ENCODE assay signal across 19 cellular contexts in the genomic region with DNA sequence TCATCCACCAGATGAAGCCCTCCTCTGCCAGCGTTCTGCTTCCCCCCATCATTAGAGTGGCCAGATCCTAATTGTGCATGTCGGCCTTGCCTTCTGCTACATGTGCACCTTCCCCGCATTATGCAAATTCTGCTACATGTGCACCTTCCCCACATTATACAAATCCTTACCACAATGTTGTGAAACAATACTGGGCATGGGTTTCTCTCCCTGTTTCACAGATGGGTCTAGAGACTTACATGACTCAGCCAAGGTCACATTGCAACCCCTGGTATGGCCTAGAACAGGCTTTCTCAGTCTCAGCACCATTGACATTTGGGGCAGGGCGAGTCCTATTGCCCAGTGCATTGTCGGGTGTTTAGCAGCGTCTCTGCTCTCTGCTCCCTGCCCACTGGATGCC. TPM values are rescaled to one million over a fixed set of nuclear protein-coding genes. Genes with fewer than 3 reads are reported as not detected.
A peak's percentile ranks its signal among the peaks of the same experiment; 100 is the strongest.
DNase-seq lines count a peak whose midpoint lies in the region; ATAC-seq and TF ChIP-seq lines count a peak whose summit lies in the region.
"Had no signal": no experiment of that assay in that cellular context is flagged by ENCODE, and none has a peak within 500 bp of the region (broad histone marks: within the 10 kb centered on the region; RNA-seq: fewer than 3 reads in every experiment).

No MANE protein-coding gene starts in this region.

- H2AK5ac ChIP-seq in IMR-90 (ENCODE audit: low read depth, low read length): no peak overlapping the region

- H3K14ac ChIP-seq in IMR-90 (replicated peaks; ENCODE audit: low read depth, low read length): no peak overlapping the region

- H3K9me3 Mint-ChIP-seq in progenitor cell of endocrine pancreas (ENCODE audit: low read depth): peaks cover 10% of the 10 kb centered on the region
- H3K9me3 Mint-ChIP-seq: CD8-positive, alpha-beta T cell; neural crest cell; T-cell had no signal

- H3K27ac Mint-ChIP-seq in progenitor cell of endocrine pancreas: no peak overlapping the region
- H3K27ac Mint-ChIP-seq: CD8-positive, alpha-beta T cell; T-cell had no signal

- H2BK120ac ChIP-seq in IMR-90 (ENCODE audit: low read depth, low read length): no peak overlapping the region

- H3K4me3 ChIP-seq in AG09309 (ENCODE audit: control insufficient read depth, low read depth, low read length): no peak overlapping the region
- H3K4me3 ChIP-seq in IMR-90 (ENCODE audit: insufficient read depth, low read depth, low read length): no peak overlapping the region
- no peak overlapping the region for H3K4me3 ChIP-seq in fibroblast of mammary gland (ENCODE audit: control insufficient read depth, low read depth, low read length)
- no peak overlapping the region for H3K4me3 ChIP-seq in WERI-Rb-1 (ENCODE audit: low read depth, low read length)
- H3K4me3 ChIP-seq: Peyer's patch, right atrium auricular region had no signal

- no peak overlapping the region for H3K23ac ChIP-seq in IMR-90 (ENCODE audit: low read depth, low read length)

- no peak overlapping the region for H4K91ac ChIP-seq in IMR-90 (ENCODE audit: insufficient read depth, low read depth, low read length)

- H4K20me1 ChIP-seq in IMR-90 (ENCODE audit: insufficient read depth, low read length): no peaks in the 10 kb centered on the region

- H4K8ac ChIP-seq in IMR-90 (ENCODE audit: low read depth in 2 of 2, low read length in 2 of 2): no peak overlapping the region

- no peak overlapping the region for H2AFZ ChIP-seq in IMR-90 (replicated peaks; ENCODE audit: low read length, poor library complexity)

- BruUV-seq in IMR-90 (replicated peaks; lab: Mats Ljungman, UMichigan): no TSS peak

- CTCF ChIA-PET in IMR-90 (lab: Yijun Ruan, JAX): no interaction called here

- no peak for ATAC-seq in IMR-90 (ENCODE audit: low read depth)
- ATAC-seq: CD8-positive, alpha-beta T cell; T-cell had no signal

- 0 out of 2 replicates have a peak, but pooled peaks cover 4% of the 10 kb centered on the region for H3K4me1 ChIP-seq in IMR-90 (ENCODE audit: control insufficient read depth, insufficient read depth, low read length)
- H3K4me1 ChIP-seq: Peyer's patch, right atrium auricular region had no signal

- H2BK20ac ChIP-seq in IMR-90 (ENCODE audit: low read depth, low read length): no peak overlapping the region

- H3K27me3 Mint-ChIP-seq in progenitor cell of endocrine pancreas: no peaks in the 10 kb centered on the region

- peak; percentile 48 for DNase-seq in AG09309 (ENCODE audit: low read depth)
- peak; percentile 54 for DNase-seq in IMR-90
- peak; percentile 25 for DNase-seq in RPMI8226
- DNase-seq in fibroblast of mammary gland (ENCODE audit: low read depth): peak; percentile 75
- no peak for DNase-seq in WERI-Rb-1
- no peak for DNase-seq in AG08395 (ENCODE audit: low spot score)
- DNase-seq in progenitor cell of endocrine pancreas (ENCODE audit: low spot score, unreplicated experiment): no peak
- no peak for DNase-seq in NCI-H1417 treated with DMSO at 0.1 percent for 48 hours (lab: John Stamatoyannopoulos, UW)
- DNase-seq: ACHN; amygdala; CD8-positive, alpha-beta T cell; DND-41; NCI-H187; NCI-H510A treated with DMSO at 0.1 percent for 48 hours; Peyer's patch; T-cell had no signal

- 87% methylated on average over 4 of the region's 6 CpGs; no CpG with 5 or more reads in 1 of the 2 experiments for WGBS in IMR-90 (ENCODE audit: extremely low coverage in 2 of 2, insufficient read length in 1 of 2), 2 experiments

- H3K9me1 ChIP-seq in IMR-90 (ENCODE audit: insufficient read depth, low read length): no peaks in the 10 kb centered on the region

- no peak overlapping the region for H2BK5ac ChIP-seq in IMR-90 (ENCODE audit: low read depth, low read length, poor library complexity, severe bottlenecking)

- intact Hi-C loops in IMR-90 (cut with micrococcal nuclease): no loop called here

- H3K4me1 Mint-ChIP-seq in progenitor cell of endocrine pancreas (ENCODE audit: low read depth): peaks cover 16% of the 10 kb centered on the region
- H3K4me1 Mint-ChIP-seq: T-cell had no signal

- H3K9ac ChIP-seq in IMR-90 (ENCODE audit: low read depth, low read length): no peak overlapping the region
- H3K9ac ChIP-seq: KMS-11 had no signal

- POLR2A ChIA-PET in IMR-90 (lab: Charles Lee; ENCODE audit: unreplicated experiment): no interaction called here

- H3K36me3 ChIP-seq in IMR-90 (ENCODE audit: control insufficient read depth, insufficient read depth, low read length) (no peaks in the 10 kb centered on the region), WERI-Rb-1 (no peaks in the 10 kb centered on the region)
- H3K36me3 ChIP-seq: Peyer's patch, right atrium auricular region had no signal

- H2BK15ac ChIP-seq in IMR-90 (ENCODE audit: low read depth, low read length): no peak overlapping the region

- no peak for TF ChIP-seq POLR2A in IMR-90 (IDR thresholded peaks at IDR 0.05; ENCODE audit: low read depth, low read length)

- H3K4me2 ChIP-seq in IMR-90 (ENCODE audit: low read depth, low read length): no peak overlapping the region
- H3K4me2 ChIP-seq: KMS-11 had no signal

- H3K27me3 ChIP-seq in IMR-90 (ENCODE audit: control insufficient read depth, insufficient read depth, low read length) (no peaks in the 10 kb centered on the region), WERI-Rb-1 (ENCODE audit: insufficient read depth, low read depth, severe bottlenecking) (no peaks in the 10 kb centered on the region)
- H3K27me3 ChIP-seq: Peyer's patch, right atrium auricular region had no signal

- TF ChIP-seq RAD21 in IMR-90 (IDR thresholded peaks at IDR 0.05; ENCODE audit: low read length): no peak

- no peak overlapping the region for H4K5ac ChIP-seq in IMR-90 (ENCODE audit: low read depth, low read length)

- H3K36me3 Mint-ChIP-seq in progenitor cell of endocrine pancreas (ENCODE audit: insufficient read depth): peaks cover 1% of the 10 kb centered on the region
- H3K36me3 Mint-ChIP-seq: CD8-positive, alpha-beta T cell; T-cell had no signal

- H3K4ac ChIP-seq in IMR-90 (ENCODE audit: low read depth, low read length): no peak overlapping the region

- no peak overlapping the region for H3K4me3 Mint-ChIP-seq in progenitor cell of endocrine pancreas (ENCODE audit: low read depth)
- H3K4me3 Mint-ChIP-seq: CD8-positive, alpha-beta T cell; neural crest cell; T-cell had no signal

- H3K79me1 ChIP-seq in IMR-90 (ENCODE audit: low read depth in 1 of 2, low read length in 2 of 2): no peaks in the 10 kb centered on the region

- H3K18ac ChIP-seq in IMR-90 (ENCODE audit: low read depth, low read length): no peak overlapping the region

- H3K27ac ChIP-seq in IMR-90 (ENCODE audit: insufficient read depth, low read length) (no peak overlapping the region), WERI-Rb-1 (no peak overlapping the region)
- H3K27ac ChIP-seq: KMS-11, Peyer's patch, right atrium auricular region had no signal

- in situ Hi-C loops in IMR-90 (cut with MboI; ENCODE audit: low sequenced_read_pairs): no loop called here

- dilution Hi-C loops in IMR-90 (cut with HindIII; ENCODE audit: low sequenced_read_pairs, unreplicated experiment): no loop called here

- TF ChIP-seq CTCF in AG09309 (IDR thresholded peaks at IDR 0.05; ENCODE audit: control insufficient read depth, insufficient read depth, low read depth, low read length, missing control alignments) (no peak), IMR-90 (conservative IDR thresholded peaks at IDR 0.05; ENCODE audit: low read depth, low read length) (no peak), fibroblast of mammary gland (conservative IDR thresholded peaks at IDR 0.05; ENCODE audit: control insufficient read depth, insufficient read depth, low read depth, low read length) (no peak), WERI-Rb-1 (IDR thresholded peaks at IDR 0.05; ENCODE audit: low read depth, low read length) (no peak), progenitor cell of endocrine pancreas (IDR thresholded peaks at IDR 0.05; ENCODE audit: unreplicated experiment) (no peak)

- H3K9me3 ChIP-seq in IMR-90 (ENCODE audit: control insufficient read depth, insufficient read depth, low read length) (peaks cover 4% of the 10 kb centered on the region), WERI-Rb-1 (ENCODE audit: severe bottlenecking) (peaks cover 7% of the 10 kb centered on the region)
- H3K9me3 ChIP-seq: Peyer's patch, right atrium auricular region had no signal

- H2AK9ac ChIP-seq in IMR-90 (replicated peaks; ENCODE audit: low read depth, low read length, poor library complexity): no peak overlapping the region

- no peak overlapping the region for H3K56ac ChIP-seq in IMR-90 (ENCODE audit: extremely low read depth, insufficient read depth, low read length)

TF ChIP-seq in IMR-90, 13 proteins besides CTCF, POLR2A, EP300 and RAD21:
- TF ChIP-seq RCOR1 (IDR thresholded peaks at IDR 0.05; ENCODE audit: insufficient replicate concordance, low read length) (no peak), CEBPB (IDR thresholded peaks at IDR 0.05; ENCODE audit: low read depth, low read length) (0 out of 2 replicates have a peak, but pooled peaks have one; percentile 13)

RNA-seq across cellular contexts. Expression of gene CELA2A, which starts 1.0 kb away (rescaled TPM):
- total RNA-seq in IMR-90 (2012; rRNA removed) (not detected in 2 replicates), progenitor cell of endocrine pancreas (not detected in 2 replicates)
- not detected in 2 replicates for polyA plus RNA-seq in IMR-90 (2012; rRNA removed)
- polyA plus RNA-seq in IMR-90 (2012; cell fraction: cytosol; rRNA removed): not detected in 2 replicates
- polyA plus RNA-seq in IMR-90 (2012; cell fraction: nucleus; rRNA removed; ENCODE audit: low replicate concordance): not detected in 2 replicates
- total RNA-seq: CD8-positive, alpha-beta T cell; neural crest cell; Peyer's patch; right atrium auricular region had no signal

RNA-seq across cellular contexts. Expression of gene CTRC, which starts 17.3 kb away (rescaled TPM):
- not detected in 2 replicates for total RNA-seq in IMR-90 (2012; rRNA removed)
- not detected in 2 replicates for polyA plus RNA-seq in IMR-90 (2012; rRNA removed)
- polyA plus RNA-seq in IMR-90 (2012; cell fraction: cytosol; rRNA removed): not detected in 2 replicates
- polyA plus RNA-seq in IMR-90 (2012; cell fraction: nucleus; rRNA removed; ENCODE audit: low replicate concordance): 0.86 and 1.7 TPM in 2 replicates
- 0.57 and 0.87 TPM in 2 replicates for total RNA-seq in progenitor cell of endocrine pancreas
- total RNA-seq: right atrium auricular region had no signal

RNA-seq across cellular contexts. Expression of gene CELA2B, which starts 20.4 kb away (rescaled TPM):
- total RNA-seq in IMR-90 (2012; rRNA removed) (not detected in 2 replicates), progenitor cell of endocrine pancreas (not detected in 2 replicates)
- polyA plus RNA-seq in IMR-90 (2012; rRNA removed): not detected in 2 replicates
- polyA plus RNA-seq in IMR-90 (2012; cell fraction: cytosol; rRNA removed): 0.05 TPM in 1 of 2 replicates, not detected in the other
- polyA plus RNA-seq in IMR-90 (2012; cell fraction: nucleus; rRNA removed; ENCODE audit: low replicate concordance): not detected in 2 replicates
- total RNA-seq: CD8-positive, alpha-beta T cell; neural crest cell; Peyer's patch; right atrium auricular region had no signal

RNA-seq across cellular contexts. Expression of gene EFHD2, which starts 45.8 kb away (rescaled TPM):
- total RNA-seq in IMR-90 (2012; rRNA removed) (22.6 and 23.1 TPM in 2 replicates), progenitor cell of endocrine pancreas (17.8 and 19.4 TPM in 2 replicates)
- 58.9 and 72.7 TPM in 2 replicates for polyA plus RNA-seq in IMR-90 (2012; rRNA removed)
- 59.0 and 96.1 TPM in 2 replicates for polyA plus RNA-seq in IMR-90 (2012; cell fraction: cytosol; rRNA removed)
- polyA plus RNA-seq in IMR-90 (2012; cell fraction: nucleus; rRNA removed; ENCODE audit: low replicate concordance): 77.3 and 108 TPM in 2 replicates

Comparison
In these comparisons a context has a peak if more than half of its experiments do, and no peak if none do; other contexts are left out.
1. DNase-seq: peak in AG09309 (single experiment), IMR-90 (single experiment), RPMI8226 (single experiment) and fibroblast of mammary gland (single experiment); none in WERI-Rb-1 (single experiment), AG08395 (single experiment), progenitor cell of endocrine pancreas (single experiment) and NCI-H1417 treated with DMSO at 0.1 percent for 48 hours (single experiment).